ENCODE assay signal across 12 cellular contexts in genomic region chr9:97594414-97594921, GRCh38. TPM values are rescaled to one million over a fixed set of nuclear protein-coding genes. Genes with fewer than 3 reads are reported as not detected.
DNase-seq lines count a peak whose midpoint lies in the region; ATAC-seq and TF ChIP-seq lines count a peak whose summit lies in the region.
"Had no signal": no experiment of that assay in that cellular context is flagged by ENCODE, and none has a peak within 500 bp of the region (broad histone marks: within the 10 kb centered on the region; RNA-seq: fewer than 3 reads in every experiment).

No MANE protein-coding gene starts in this region.

- DNase-seq in NCI-H1417 (lab: John Stamatoyannopoulos, UW) (peak in 2 of 3 experiments; percentile 53 to 58), NCI-H1417 treated with DMSO at 0.1 percent for 48 hours (lab: John Stamatoyannopoulos, UW) (no peak), RPMI8226 (peak; percentile 19), left ventricle myocardium inferior (peak; percentile 62), MG63 (no peak)
- DNase-seq in stimulated activated CD4-positive, alpha-beta T cell treated with anti-CD3 and anti-CD28 coated beads, Interleukin-15, amount 100 ng/mL, for 24 hours: no peak
- DNase-seq: activated T-cell treated with anti-CD3 and anti-CD28 coated beads, Interleukin-2, amount 50 U/mL, for 1 hour; Calu3; naive B cell had no signal

- H3K36me3 ChIP-seq in left ventricle myocardium inferior: peaks cover 27% of the 10 kb centered on the region
- no peaks in the 10 kb centered on the region for H3K36me3 ChIP-seq in MG63

- H3K4me1 ChIP-seq in left ventricle myocardium inferior: peaks cover 75% of the 10 kb centered on the region

- H3K4me3 ChIP-seq in left ventricle myocardium inferior: peak overlapping the region; percentile 32
- no peak overlapping the region for H3K4me3 ChIP-seq in MG63
- H3K4me3 ChIP-seq: skin epidermis had no signal

- intact Hi-C loops in left ventricle myocardium inferior (cut with micrococcal nuclease): no loop called here

- no peak for ATAC-seq in HG03139 (IDR thresholded peaks at IDR 0.05; ENCODE audit: unreplicated experiment)

- peak overlapping the region; percentile 87 for H3K27ac ChIP-seq in left ventricle myocardium inferior (replicated peaks)
- H3K27ac ChIP-seq in temporal lobe (ENCODE audit: low read depth, low read length): peak overlapping the region; percentile 64
- H3K27ac ChIP-seq: skin epidermis had no signal

- TF ChIP-seq CTCF in left ventricle myocardium inferior (IDR thresholded peaks at IDR 0.05; ENCODE audit: borderline replicate concordance): no peak

- H3K27me3 ChIP-seq in left ventricle myocardium inferior (ENCODE audit: low read depth) (no peaks in the 10 kb centered on the region), MG63 (no peaks in the 10 kb centered on the region)

- H3K9me3 ChIP-seq in left ventricle myocardium inferior (replicated peaks): no peaks in the 10 kb centered on the region
- no peaks in the 10 kb centered on the region for H3K9me3 ChIP-seq in MG63

RNA-seq across cellular contexts. Expression of gene TSTD2, which starts 38.7 kb away (rescaled TPM):
- total RNA-seq in left ventricle myocardium inferior (24.5 TPM), temporal lobe (28.3 TPM)
- 12.0 and 21.6 TPM in 2 replicates for total RNA-seq in MG63 (2014; rRNA removed; shearing (Covaris generic); ENCODE audit: low replicate concordance)

RNA-seq across cellular contexts. Expression of gene NCBP1, which starts 39.2 kb away (rescaled TPM):
- total RNA-seq in left ventricle myocardium inferior (22.5 TPM), temporal lobe (50.6 TPM)
- total RNA-seq in MG63 (2014; rRNA removed; shearing (Covaris generic); ENCODE audit: low replicate concordance): 35.7 and 263 TPM in 2 replicates

Comparison
In these comparisons a context has a peak if more than half of its experiments do, and no peak if none do; other contexts are left out.
1. DNase-seq: peak in NCI-H1417 (2 of 3), RPMI8226 (single experiment) and left ventricle myocardium inferior (single experiment); none in NCI-H1417 treated with DMSO at 0.1 percent for 48 hours (single experiment), MG63 (single experiment) and stimulated activated CD4-positive, alpha-beta T cell treated with anti-CD3 and anti-CD28 coated beads, Interleukin-15, amount 100 ng/mL, for 24 hours (single experiment).